Comparison of ENCODE assay signal across 13 cellular contexts in genomic region chr7:104981671-104982036, GRCh38. TPM values are rescaled to one million over a fixed set of nuclear protein-coding genes. Genes with fewer than 3 reads are reported as not detected.
DNase-seq lines count a peak whose midpoint lies in the region; ATAC-seq and TF ChIP-seq lines count a peak whose summit lies in the region.
"Had no signal": no experiment of that assay in that cellular context is flagged by ENCODE, and none has a peak within 500 bp of the region (broad histone marks: within the 10 kb centered on the region; RNA-seq: fewer than 3 reads in every experiment).

No MANE protein-coding gene starts in this region.

- intact Hi-C loops in Panc1 (cut with micrococcal nuclease; ENCODE audit: unreplicated experiment) (loop anchor here (10.0 kb wide), 1 partner anchor 73 kb away; no protein-coding TSS in a partner anchor), esophagus muscularis mucosa (cut with DNase I) (loop anchor here (10.0 kb wide), 2 partner anchors 83 to 123 kb away; no protein-coding TSS in a partner anchor)

- peaks cover 43% of the 10 kb centered on the region for H3K79me2 ChIP-seq in smooth muscle cell (ENCODE audit: low read depth)

- no peak for TF ChIP-seq EP300 in esophagus muscularis mucosa (IDR thresholded peaks at IDR 0.05)

- 79% methylated on average over 1 of the region's 1 CpG for WGBS in esophagus muscularis mucosa
- WGBS in smooth muscle cell (ENCODE audit: low lambda C conversion rate), result 67% methylated on average over 1 of the region's 1 CpG

- H3K9ac ChIP-seq in smooth muscle cell (ENCODE audit: low read depth), result no peak overlapping the region

- TF ChIP-seq POLR2A in esophagus muscularis mucosa (IDR thresholded peaks at IDR 0.05; ENCODE audit: low read depth), result no peak

- no TSS peak for BruUV-seq in Panc1 (replicated peaks; lab: Mats Ljungman, UMichigan)

- H3K9me3 Mint-ChIP-seq in T-helper 1 cell treated with Interleukin-12 subunit alpha and Interleukin-12 subunit beta and Interleukin-4 antibody, amounts not matched to agents 30 μg/mL and 1 μg/mL, for 36 hours, result no peaks in the 10 kb centered on the region
- H3K9me3 Mint-ChIP-seq: central memory CD8-positive, alpha-beta T cell; GM23338 had no signal

- H3K4me1 ChIP-seq in Panc1 (ENCODE audit: control insufficient read depth, insufficient read depth, low read length), result peaks cover 77% of the 10 kb centered on the region
- H3K4me1 ChIP-seq in esophagus muscularis mucosa, result peaks cover 61 to 78% (median 66%) of the 10 kb centered on the region in 4 donors
- peaks cover 54% of the 10 kb centered on the region for H3K4me1 ChIP-seq in smooth muscle cell (ENCODE audit: low read depth)

- peak overlapping the region; percentile 90 for H3K4me2 ChIP-seq in smooth muscle cell

- peaks cover 37% of the 10 kb centered on the region for H3F3A ChIP-seq in smooth muscle cell (ENCODE audit: low read depth)

- peaks cover 48% of the 10 kb centered on the region for H4K20me1 ChIP-seq in smooth muscle cell (ENCODE audit: low read depth)

- TF ChIP-seq CTCF in Panc1 (IDR thresholded peaks at IDR 0.05), result no peak
- no peak for TF ChIP-seq CTCF in esophagus muscularis mucosa (IDR thresholded peaks at IDR 0.05)
- TF ChIP-seq CTCF in smooth muscle cell (IDR thresholded peaks at IDR 0.05; ENCODE audit: borderline replicate concordance, insufficient read depth, poor library complexity, severe bottlenecking), result no peak

- no peak overlapping the region for H3K4me3 Mint-ChIP-seq in T-helper 1 cell treated with Interleukin-12 subunit alpha and Interleukin-12 subunit beta and Interleukin-4 antibody, amounts not matched to agents 30 μg/mL and 1 μg/mL, for 36 hours

- H3K4me3 ChIP-seq in Panc1 (ENCODE audit: low read depth in 2 of 2, low read length in 2 of 2) (no peak overlapping the region), esophagus muscularis mucosa (no peak overlapping the region), smooth muscle cell (no peak overlapping the region)
- H3K4me3 ChIP-seq: gastroesophageal sphincter, GM23338 had no signal

- CTCF ChIA-PET in Panc1 (lab: Charles Lee), result interaction anchor here (0.6 to 1.4 kb wide), 4 partner anchors 13 to 61 kb away, joined by 3 to 7 read pairs (median 5); no protein-coding TSS in a partner anchor

- POLR2A ChIA-PET in Panc1 (lab: Charles Lee), result interaction anchor here (1.3 to 1.4 kb wide), 2 partner anchors 32 to 33 kb away, joined by 4 to 5 read pairs; partner anchors contain the start of gene KMT2E

- peak overlapping the region; percentile 51 for H3K27ac Mint-ChIP-seq in T-helper 1 cell treated with Interleukin-12 subunit alpha and Interleukin-12 subunit beta and Interleukin-4 antibody, amounts not matched to agents 30 μg/mL and 1 μg/mL, for 36 hours

- H3K9me3 ChIP-seq in Panc1 (ENCODE audit: control insufficient read depth, insufficient read depth, low read depth, low read length) (no peaks in the 10 kb centered on the region), esophagus muscularis mucosa (no peaks in the 10 kb centered on the region), smooth muscle cell (replicated peaks; ENCODE audit: low read depth) (no peaks in the 10 kb centered on the region)
- H3K9me3 ChIP-seq: gastroesophageal sphincter had no signal

- DNase-seq in T-helper 1 cell (no peak), Panc1 (ENCODE audit: low read depth, low spot score) (no peak), esophagus muscularis mucosa (ENCODE audit: extremely low spot score) (no peak), smooth muscle cell (lab: John Stamatoyannopoulos, UW; ENCODE audit: unreplicated experiment) (no peak), HuH-7.5 (ENCODE audit: low spot score) (no peak), mucosa of gallbladder (ENCODE audit: low spot score) (no peak)
- DNase-seq in stimulated activated CD4-positive, alpha-beta T cell treated with anti-CD3 and anti-CD28 coated beads, Interleukin-4, amount 100 ng/mL, for 1 hour, result no peak
- DNase-seq: activated CD8-positive, alpha-beta memory T cell treated with anti-CD3 and anti-CD28 coated beads, Interleukin-2, amount 50 U/mL, for 48 hours; SIG-M5 had no signal

- H3K36me3 ChIP-seq in Panc1 (ENCODE audit: control insufficient read depth, insufficient read depth, low read length), result no peaks in the 10 kb centered on the region; the same call in none of the 2 replicates
- H3K36me3 ChIP-seq in esophagus muscularis mucosa, result no peaks in the 10 kb centered on the region
- H3K36me3 ChIP-seq in smooth muscle cell (ENCODE audit: low read depth), result no peaks in the 10 kb centered on the region
- H3K36me3 ChIP-seq: gastroesophageal sphincter had no signal

- no peak overlapping the region for H2AFZ ChIP-seq in smooth muscle cell (ENCODE audit: low read depth)
- H2AFZ ChIP-seq: GM23338 had no signal

- H3K4me1 Mint-ChIP-seq in T-helper 1 cell treated with Interleukin-12 subunit alpha and Interleukin-12 subunit beta and Interleukin-4 antibody, amounts not matched to agents 30 μg/mL and 1 μg/mL, for 36 hours (ENCODE audit: low read depth), result peaks cover 60% of the 10 kb centered on the region

- H3K27ac ChIP-seq in Panc1 (ENCODE audit: low read length) (peak overlapping the region; percentile 62), esophagus muscularis mucosa (replicated peaks in 1 of 4) (peak overlapping the region; percentile 94 to 97 (median 96)), smooth muscle cell (ENCODE audit: low read depth) (no peak overlapping the region)

- H3K36me3 Mint-ChIP-seq in T-helper 1 cell treated with Interleukin-12 subunit alpha and Interleukin-12 subunit beta and Interleukin-4 antibody, amounts not matched to agents 30 μg/mL and 1 μg/mL, for 36 hours (ENCODE audit: low read depth), result peaks cover 1% of the 10 kb centered on the region

- no peak for ATAC-seq in Panc1
- ATAC-seq: gastroesophageal sphincter, GM23338 had no signal

- in situ Hi-C loops in Panc1 (cut with HindIII; ENCODE audit: low pct_unique_long_range_greater_than_20kb, low sequenced_read_pairs), result no loop called here

- no peaks in the 10 kb centered on the region for H3K27me3 Mint-ChIP-seq in T-helper 1 cell treated with Interleukin-12 subunit alpha and Interleukin-12 subunit beta and Interleukin-4 antibody, amounts not matched to agents 30 μg/mL and 1 μg/mL, for 36 hours (ENCODE audit: low read depth)
- H3K27me3 Mint-ChIP-seq: central memory CD8-positive, alpha-beta T cell had no signal

- H3K27me3 ChIP-seq in Panc1 (ENCODE audit: control insufficient read depth, insufficient read depth, low read length) (no peaks in the 10 kb centered on the region), esophagus muscularis mucosa (no peaks in the 10 kb centered on the region), smooth muscle cell (ENCODE audit: low read depth) (no peaks in the 10 kb centered on the region)
- H3K27me3 ChIP-seq: gastroesophageal sphincter had no signal

RNA-seq across cellular contexts. Expression of gene KMT2E, which starts 32.4 kb away (rescaled TPM):
- total RNA-seq in Panc1 (2021; ENCODE audit: unreplicated experiment), result 51.4 TPM
- 20.9 TPM for polyA plus RNA-seq in Panc1 (2012; ENCODE audit: insufficient read length)
- total RNA-seq in esophagus muscularis mucosa, result 100 to 1,000 TPM in 2 of 4 donors, 10 to 100 TPM in 2; 77.0 to 109 (median 94.0) TPM
- total RNA-seq in smooth muscle cell, result 64.4 and 77.3 TPM in 2 replicates
- polyA plus RNA-seq in smooth muscle cell, result 88.1 and 106 TPM in 2 replicates
- 81.5 TPM for total RNA-seq in mucosa of gallbladder
